8 cellular contexts compared by ENCODE assay signal in genomic region chr17:17836250-17836817, GRCh38. TPM values are rescaled to one million over a fixed set of nuclear protein-coding genes. Genes with fewer than 3 reads are reported as not detected.
DNase-seq lines count a peak whose midpoint lies in the region; ATAC-seq and TF ChIP-seq lines count a peak whose summit lies in the region.

No MANE protein-coding gene starts in this region.

- peaks cover 27% of the 10 kb centered on the region for H3K36me3 Mint-ChIP-seq in activated CD4-positive, alpha-beta T cell treated with anti-CD3 and anti-CD28 coated beads, Interleukin-2, amount 10 ng/mL, durations not matched to agents 24 days and 14 days (ENCODE audit: low read depth)

- H3K4me3 ChIP-seq in BLaER1 (peak overlapping the region; percentile 100), colonic mucosa (peak overlapping the region; percentile 95)

- DNase-seq in NCI-H524 (lab: John Stamatoyannopoulos, UW), result peak; percentile 87 to 95
- peak; percentile 99 for DNase-seq in activated CD4-positive, alpha-beta T cell treated with anti-CD3 and anti-CD28 coated beads, Interleukin-2, amount 10 ng/mL, durations not matched to agents 24 days and 14 days
- peak; percentile 99 for DNase-seq in colonic mucosa
- DNase-seq in left colon, result peak; percentile 97 to 98
- peak; percentile 92 to 98 (median 97) for DNase-seq in stimulated activated CD4-positive, alpha-beta T cell treated with anti-CD3 and anti-CD28 coated beads, Interleukin-1b, Interleukin-23, amount 100 ng/mL, for 24 hours (ENCODE audit: low read depth in 4 of 4, low spot score in 1 of 4)

- H3K27ac ChIP-seq in BLaER1 (peak overlapping the region; percentile 100), colonic mucosa (peak overlapping the region; percentile 100)

- H3K9me3 ChIP-seq in BLaER1 (no peaks in the 10 kb centered on the region), colonic mucosa (no peaks in the 10 kb centered on the region)

- H3K27me3 Mint-ChIP-seq in activated CD4-positive, alpha-beta T cell treated with anti-CD3 and anti-CD28 coated beads, Interleukin-2, amount 10 ng/mL, durations not matched to agents 24 days and 14 days, result no peaks in the 10 kb centered on the region

- no peaks in the 10 kb centered on the region for H3K27me3 ChIP-seq in BLaER1
- H3K27me3 ChIP-seq in colonic mucosa, result no peaks in the 10 kb centered on the region

- H3K4me1 Mint-ChIP-seq in activated CD4-positive, alpha-beta T cell treated with anti-CD3 and anti-CD28 coated beads, Interleukin-2, amount 10 ng/mL, durations not matched to agents 24 days and 14 days, result peaks cover 68% of the 10 kb centered on the region

- H3K27ac Mint-ChIP-seq in activated CD4-positive, alpha-beta T cell treated with anti-CD3 and anti-CD28 coated beads, Interleukin-2, amount 10 ng/mL, durations not matched to agents 24 days and 14 days, result peak overlapping the region; percentile 95

- H3K4me3 Mint-ChIP-seq in activated CD4-positive, alpha-beta T cell treated with anti-CD3 and anti-CD28 coated beads, Interleukin-2, amount 10 ng/mL, durations not matched to agents 24 days and 14 days, result peak overlapping the region; percentile 98

- intact Hi-C loops in activated CD4-positive, alpha-beta T cell treated with anti-CD3 and anti-CD28 coated beads, Interleukin-2, amount 10 ng/mL, durations not matched to agents 24 days and 14 days (cut with micrococcal nuclease), result loop anchor here (1.0 to 5.0 kb wide), 4 partner anchors 13 to 481 kb away; partner anchors contain the start of gene SMCR8
- intact Hi-C loops in colonic mucosa (cut with DNase I), result no loop called here
- intact Hi-C loops in left colon (cut with DNase I, micrococcal nuclease), result no loop called here

- peak overlapping the region; percentile 100 for H3K4me2 ChIP-seq in BLaER1

- H4K20me1 ChIP-seq in BLaER1, result peaks cover 46% of the 10 kb centered on the region

- H3K36me3 ChIP-seq in BLaER1 (peaks cover 26% of the 10 kb centered on the region), colonic mucosa (no peaks in the 10 kb centered on the region)

- no peaks in the 10 kb centered on the region for H3K9me3 Mint-ChIP-seq in activated CD4-positive, alpha-beta T cell treated with anti-CD3 and anti-CD28 coated beads, Interleukin-2, amount 10 ng/mL, durations not matched to agents 24 days and 14 days

- H3K9ac ChIP-seq in BLaER1, result peak overlapping the region; percentile 100
- peak overlapping the region; percentile 87 to 92 for H3K9ac ChIP-seq in colonic mucosa (ENCODE audit: low read depth in 2 of 2, low read length in 2 of 2)

- no peak for TF ChIP-seq CTCF in colonic mucosa (IDR thresholded peaks at IDR 0.05)

- ATAC-seq in GM19324 (IDR thresholded peaks at IDR 0.05; ENCODE audit: low FRiP score, unreplicated experiment), result peak; percentile 75
- ATAC-seq in HG03457 (IDR thresholded peaks at IDR 0.05; ENCODE audit: unreplicated experiment), result peak; percentile 50
- ATAC-seq in left colon, result peak; percentile 69

- H3K4me1 ChIP-seq in BLaER1, result peaks cover 92% of the 10 kb centered on the region
- peaks cover 32% of the 10 kb centered on the region for H3K4me1 ChIP-seq in colonic mucosa

RNA-seq across cellular contexts. Expression of gene SREBF1, which starts 0.5 kb away (rescaled TPM):
- 154 and 171 TPM in 2 replicates for total RNA-seq in activated CD4-positive, alpha-beta T cell treated with anti-CD3 and anti-CD28 coated beads, Interleukin-2, amount 10 ng/mL, durations not matched to agents 24 days and 14 days
- total RNA-seq in colonic mucosa (100 to 1,000 TPM; 170 to 174 TPM), left colon (100 to 1,000 TPM; 125 to 161 TPM)

Comparison
In these comparisons a context has a peak if more than half of its experiments do, and no peak if none do; other contexts are left out.
1. Peak in every context shown above with its lines: DNase-seq, ATAC-seq, H3K4me3 ChIP-seq and H3K27ac ChIP-seq.